In genomic region chr3:61864886-61865285, GRCh38 we compare ENCODE assay signal across 21 cellular contexts.
"Had no signal": no experiment of that assay in that cellular context is flagged by ENCODE, and none has a peak within 500 bp of the region (broad histone marks: within the 10 kb centered on the region; RNA-seq: fewer than 3 reads in every experiment).

No MANE protein-coding gene starts in this region.

- ATAC-seq: foreskin keratinocyte; mucosa of descending colon; naive thymus-derived CD4-positive, alpha-beta T cell; right cardiac atrium; T-cell had no signal

- H3K4me3 ChIP-seq: ascending aorta, cardiac muscle cell, mucosa of descending colon, prostate gland, skin epidermis, suprapubic skin, vagina had no signal

- DNase-seq: activated CD4-positive, alpha-beta memory T cell treated with anti-CD3 and anti-CD28 coated beads, Interleukin-2, amount 10 ng/mL, durations not matched to agents 7 days and 5 days; activated CD4-positive, alpha-beta T cell treated with anti-CD3 and anti-CD28 coated beads for 48 hours; activated CD4-positive, CD25-positive, alpha-beta regulatory T cell; activated naive CD4-positive, alpha-beta T cell treated with anti-CD3 and anti-CD28 coated beads, Interleukin-2, amount 10 ng/mL, durations not matched to agents 7 days and 5 days; activated T-cell treated with anti-CD3 and anti-CD28 coated beads, Interleukin-2, amount 50 U/mL, for 1 hour; mesenchymal stem cell; mucosa of descending colon; naive thymus-derived CD4-positive, alpha-beta T cell; right cardiac atrium; stimulated activated CD4-positive, alpha-beta T cell treated with anti-CD3 and anti-CD28 coated beads, Interleukin-15, amount 100 ng/mL, for 24 hours; stimulated activated CD4-positive, alpha-beta T cell treated with anti-CD3 and anti-CD28 coated beads, Interleukin-2, amount 100 ng/mL, for 48 hours; T-cell; T-helper 9 cell; trophoblast cell had no signal
